In the genomic region with DNA sequence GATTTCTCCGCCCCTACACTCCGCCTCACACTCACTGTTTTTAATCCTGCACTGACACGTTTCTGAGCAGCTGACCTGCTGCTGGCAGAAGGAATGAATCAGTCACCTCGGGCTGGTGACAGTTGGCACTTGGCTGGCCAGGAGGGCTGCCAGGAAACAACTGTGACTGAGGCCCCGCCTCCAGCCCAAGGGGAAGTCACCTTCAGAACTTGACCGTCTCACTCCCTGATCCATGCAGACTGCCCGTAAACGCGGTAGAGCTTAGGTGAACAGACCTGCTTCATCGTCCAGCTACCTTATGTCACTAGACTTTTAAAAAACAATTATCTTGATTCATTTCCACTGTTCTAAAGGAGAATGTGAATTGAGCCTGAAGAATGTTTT, we compare ENCODE assay signal across 11 cellular contexts.
DNase-seq lines count a peak whose midpoint lies in the region; ATAC-seq and TF ChIP-seq lines count a peak whose summit lies in the region.
"Had no signal": no experiment of that assay in that cellular context is flagged by ENCODE, and none has a peak within 500 bp of the region (broad histone marks: within the 10 kb centered on the region; RNA-seq: fewer than 3 reads in every experiment).

No MANE protein-coding gene starts in this region.

- no peak overlapping the region for H4K8ac ChIP-seq in H9 (replicated peaks; ENCODE audit: insufficient read length, low read depth, low read length)

- no peaks in the 10 kb centered on the region for H3K9me3 ChIP-seq in H9 (ENCODE audit: control insufficient read depth, low read depth, low read length)
- no peaks in the 10 kb centered on the region for H3K9me3 ChIP-seq in prostate gland
- no peaks in the 10 kb centered on the region for H3K9me3 ChIP-seq in ovary

- no peak overlapping the region for H4K5ac ChIP-seq in H9 (ENCODE audit: insufficient read length, low read depth, low read length)

- H3K14ac ChIP-seq in H9 (ENCODE audit: insufficient read depth, low read length): no peak overlapping the region

- no peaks in the 10 kb centered on the region for H3K27me3 Mint-ChIP-seq in H9 (ENCODE audit: low read depth)
- H3K27me3 Mint-ChIP-seq in activated T-cell treated with anti-CD3 and anti-CD28 coated beads, Interleukin-2, amount 50 U/mL, for 72 hours (ENCODE audit: low read depth): peaks cover 5% of the 10 kb centered on the region

- no peak overlapping the region for H2BK120ac ChIP-seq in H9 (ENCODE audit: low read depth, low read length, poor library complexity, severe bottlenecking)

- H2AFZ ChIP-seq in H9 (ENCODE audit: low read length): no peak overlapping the region

- no peak overlapping the region for H3K4me2 ChIP-seq in H9 (ENCODE audit: insufficient read depth, insufficient read length, low read length)

- no peak overlapping the region for H2BK15ac ChIP-seq in H9 (ENCODE audit: low read depth, low read length)

- no peak overlapping the region for H3K4me3 ChIP-seq in prostate gland
- no peak overlapping the region for H3K4me3 ChIP-seq in ovary

- WGBS in H9 (ENCODE audit: extremely low coverage, insufficient read length, low lambda C conversion rate): no CpG with 5 or more reads among the region's 10 CpGs
- 32% methylated on average over 10 of the region's 10 CpGs for WGBS in prostate gland
- WGBS in ovary, 3 donors: 72 to 75% (median 74%) methylated on average over 10 of the region's 10 CpGs

- no peaks in the 10 kb centered on the region for H4K20me1 ChIP-seq in H9 (ENCODE audit: control insufficient read depth, insufficient read depth, insufficient read length)

- CTCF ChIA-PET in RWPE1 (lab: Yijun Ruan, JAX): interaction anchor here (0.5 kb wide), 1 partner anchor 339 kb away, joined by 3 read pairs; no protein-coding TSS in a partner anchor

- no peak overlapping the region for H3T11ph ChIP-seq in H9 (ENCODE audit: low read length)

- no peak for ATAC-seq in activated T-cell treated with anti-CD3 and anti-CD28 coated beads, Interleukin-2, amount 50 U/mL, for 72 hours (replicated peaks in 1 of 2)

- no peak overlapping the region for H3K56ac ChIP-seq in H9 (ENCODE audit: insufficient read length, low read depth, low read length)

- H3K9ac ChIP-seq in H9 (ENCODE audit: extremely low read depth, insufficient read length, low read length): no peak overlapping the region

- H3K27ac ChIP-seq in H9 (ENCODE audit: insufficient read length, low read depth, low read length) (no peak overlapping the region), RWPE1 (peak overlapping the region; percentile 70), prostate gland (peak overlapping the region; percentile 24), ovary (no peak overlapping the region)

- no peaks in the 10 kb centered on the region for H3K23me2 ChIP-seq in H9 (ENCODE audit: insufficient read length, low read depth, low read length, poor library complexity, severe bottlenecking)

- H4K91ac ChIP-seq in H9 (ENCODE audit: insufficient read length, low read depth, low read length): no peak overlapping the region

- H3K36me3 ChIP-seq in prostate gland (no peaks in the 10 kb centered on the region), ovary (no peaks in the 10 kb centered on the region)

- TF ChIP-seq CTCF in H9 (conservative IDR thresholded peaks at IDR 0.05) (no peak), RWPE1 (conservative IDR thresholded peaks at IDR 0.05; ENCODE audit: low read depth) (no peak), prostate gland (IDR thresholded peaks at IDR 0.05) (no peak), ovary (IDR thresholded peaks at IDR 0.05) (no peak)

- peak overlapping the region in 2 of 3 experiments; percentile 38 to 39; a peak in 3 of 7 replicates for H3K27ac Mint-ChIP-seq in H9
- no peak overlapping the region for H3K27ac Mint-ChIP-seq in activated T-cell treated with anti-CD3 and anti-CD28 coated beads, Interleukin-2, amount 50 U/mL, for 72 hours

- POLR2A ChIA-PET in RWPE1 (lab: Yijun Ruan, JAX; ENCODE audit: low non-redundant PET): no interaction called here

- intact Hi-C loops in cardiac septum (cut with DNase I): no loop called here
- intact Hi-C loops in prostate gland (cut with DNase I): no loop called here
- intact Hi-C loops in ovary (cut with DNase I): loop anchor here in 1 of 4 donors (5.0 kb wide), 1 partner anchor 640 kb away; no protein-coding TSS in a partner anchor

- TF ChIP-seq POLR2A in prostate gland (IDR thresholded peaks at IDR 0.05) (no peak), ovary (IDR thresholded peaks at IDR 0.05) (no peak)

- peaks cover 9 to 10% of the 10 kb centered on the region in 2 experiments for H3K4me1 Mint-ChIP-seq in H9
- H3K4me1 Mint-ChIP-seq in activated T-cell treated with anti-CD3 and anti-CD28 coated beads, Interleukin-2, amount 50 U/mL, for 72 hours (ENCODE audit: low read depth): no peaks in the 10 kb centered on the region

- H2BK12ac ChIP-seq in H9 (ENCODE audit: insufficient read length, low read depth, low read length): no peak overlapping the region

- no peak overlapping the region for H2BK20ac ChIP-seq in H9 (ENCODE audit: low read depth, low read length, poor library complexity, severe bottlenecking)

- H3K27me3 ChIP-seq in H9 (ENCODE audit: insufficient read depth, low read length) (no peaks in the 10 kb centered on the region), prostate gland (replicated peaks; ENCODE audit: insufficient read depth) (no peaks in the 10 kb centered on the region), ovary (no peaks in the 10 kb centered on the region)

- no peaks in the 10 kb centered on the region; the same call in 1 of the 2 replicates for H3K79me2 ChIP-seq in H9 (ENCODE audit: insufficient read depth, low read length)

- H3K36me3 Mint-ChIP-seq in H9 (ENCODE audit: insufficient read depth in 1 of 3, low read depth in 3 of 3): peaks cover 5 to 40% (median 16%) of the 10 kb centered on the region in 3 experiments; a peak in 6 of 7 replicates
- H3K36me3 Mint-ChIP-seq in activated T-cell treated with anti-CD3 and anti-CD28 coated beads, Interleukin-2, amount 50 U/mL, for 72 hours (ENCODE audit: insufficient read depth in 2 of 2): no peaks in the 10 kb centered on the region

- no peaks in the 10 kb centered on the region for H3K79me1 ChIP-seq in H9 (ENCODE audit: insufficient read depth, low read depth, low read length, poor library complexity, severe bottlenecking)

- no peak overlapping the region for H3K23ac ChIP-seq in H9 (ENCODE audit: insufficient read length, low read depth, low read length)

- no peaks in the 10 kb centered on the region for H3K9me3 Mint-ChIP-seq in H9
- no peaks in the 10 kb centered on the region for H3K9me3 Mint-ChIP-seq in activated T-cell treated with anti-CD3 and anti-CD28 coated beads, Interleukin-2, amount 50 U/mL, for 72 hours

- H3K18ac ChIP-seq in H9 (ENCODE audit: insufficient read length, low read depth, low read length): no peak overlapping the region

- H2BK5ac ChIP-seq in H9 (ENCODE audit: insufficient read length, low read length): no peak overlapping the region

- H3K4me1 ChIP-seq in H9 (ENCODE audit: insufficient read depth, low read length) (no peaks in the 10 kb centered on the region), prostate gland (replicated peaks) (no peaks in the 10 kb centered on the region), ovary (ENCODE audit: insufficient read depth) (peaks cover 4% of the 10 kb centered on the region)

- H3K4ac ChIP-seq in H9 (ENCODE audit: low read depth, low read length): no peak overlapping the region

- TF ChIP-seq EP300 in ovary (IDR thresholded peaks at IDR 0.05): no peak

- H2AK5ac ChIP-seq in H9 (ENCODE audit: insufficient read length, low read length): no peak overlapping the region

- DNase-seq in H9: no peak
- peak; percentile 79 for DNase-seq in RWPE1 (ENCODE audit: low spot score)
- peak; percentile 88 for DNase-seq in cardiac septum (ENCODE audit: low spot score)
- DNase-seq in prostate gland (ENCODE audit: low spot score): peak; percentile 91
- DNase-seq in dedifferentiated amniotic fluid mesenchymal stem cell (ENCODE audit: extremely low spot score): no peak
- DNase-seq in ovary: no peak
- DNase-seq in activated T-cell treated with anti-CD3 and anti-CD28 coated beads, Interleukin-2, amount 50 U/mL, for 72 hours: no peak
- DNase-seq in RKO (ENCODE audit: low spot score): no peak
- DNase-seq: HCEC 1CT; NCI-H226; stimulated activated CD4-positive, alpha-beta T cell treated with anti-CD3 and anti-CD28 coated beads, Interleukin-4, amount 100 ng/mL, for 1 hour had no signal

- H3K4me3 Mint-ChIP-seq in H9: no peak overlapping the region
- no peak overlapping the region for H3K4me3 Mint-ChIP-seq in activated T-cell treated with anti-CD3 and anti-CD28 coated beads, Interleukin-2, amount 50 U/mL, for 72 hours

Comparison
In these comparisons a context has a peak if more than half of its experiments do, and no peak if none do; other contexts are left out.
1. DNase-seq: peak in RWPE1 (single experiment), cardiac septum (single experiment) and prostate gland (single experiment); none in H9 (single experiment), dedifferentiated amniotic fluid mesenchymal stem cell (single experiment), ovary (0 of 5), activated T-cell treated with anti-CD3 and anti-CD28 coated beads, Interleukin-2, amount 50 U/mL, for 72 hours (0 of 2) and RKO (single experiment).
2. H3K27ac ChIP-seq: peak in RWPE1 (single experiment) and prostate gland (2 of 2); none in H9 (single experiment) and ovary (0 of 2).